9 cellular contexts compared by ENCODE assay signal in the genomic region with DNA sequence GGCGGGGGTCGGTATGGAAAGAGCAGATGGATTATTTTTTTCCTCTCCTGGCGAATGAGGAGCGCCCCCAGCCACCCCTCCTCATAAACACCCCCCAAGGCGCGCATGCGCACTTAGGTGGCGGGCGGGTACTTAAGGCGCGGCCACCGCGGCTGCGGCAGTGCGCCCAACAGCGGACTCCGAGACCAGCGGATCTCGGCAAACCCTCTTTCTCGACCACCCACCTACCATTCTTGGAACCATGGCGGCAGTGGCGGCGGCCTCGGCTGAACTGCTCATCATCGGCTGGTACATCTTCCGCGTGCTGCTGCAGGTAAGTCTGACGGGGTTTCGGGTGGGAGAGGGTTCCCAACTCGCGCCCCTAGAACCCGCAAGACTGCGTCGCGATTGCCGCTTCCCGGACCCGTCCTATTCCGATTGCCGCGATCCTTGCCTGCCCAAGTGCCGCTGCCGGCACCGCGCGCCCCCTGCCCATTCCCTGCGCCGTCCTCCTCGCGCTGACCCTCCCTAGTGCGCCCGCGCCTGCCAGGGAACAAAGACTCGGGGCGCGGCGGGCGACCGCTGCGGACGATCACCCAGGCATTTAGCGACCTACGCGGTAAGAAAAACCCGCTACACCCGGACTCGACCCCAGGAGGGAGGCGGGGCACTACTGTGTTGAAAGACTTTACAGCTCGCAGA. TPM values are rescaled to one million over a fixed set of nuclear protein-coding genes. Genes with fewer than 3 reads are reported as not detected.
DNase-seq lines count a peak whose midpoint lies in the region; ATAC-seq and TF ChIP-seq lines count a peak whose summit lies in the region.
"Had no signal": no experiment of that assay in that cellular context is flagged by ENCODE, and none has a peak within 500 bp of the region (broad histone marks: within the 10 kb centered on the region; RNA-seq: fewer than 3 reads in every experiment).

NNAT (plus strand) TSS at position 160 of the 681 bp plus-strand sequence; CDS start at position 242, 82 bp downstream.

- TF ChIP-seq CTCF in GM10266 (IDR thresholded peaks at IDR 0.05; ENCODE audit: control insufficient read depth, insufficient read depth, low read depth, missing control alignments), result no peak
- TF ChIP-seq CTCF in WTC11 (IDR thresholded peaks at IDR 0.05), result no peak
- no peak for TF ChIP-seq CTCF in fibroblast of mammary gland (conservative IDR thresholded peaks at IDR 0.05; ENCODE audit: control insufficient read depth, insufficient read depth, low read depth, low read length)

- intact Hi-C loops in posterior cingulate gyrus (cut with DNase I), result loop anchor here (5.0 kb wide), 1 partner anchor 114 kb away; no protein-coding TSS in a partner anchor

- POLR2A ChIA-PET in WTC11 (lab: Charles Lee), result interaction anchor here (1.0 kb wide), 1 partner anchor 125 kb away, joined by 4 read pairs; no protein-coding TSS in a partner anchor

- peak within 1 kb of the TSS; percentile 73 for H3K27ac Mint-ChIP-seq in WTC11

- peak; percentile 57 for DNase-seq in GM10266 (ENCODE audit: extremely low spot score)
- peak; percentile 73 for DNase-seq in WTC11 (ENCODE audit: low spot score)
- no peak for DNase-seq in fibroblast of mammary gland (ENCODE audit: low read depth)
- DNase-seq in posterior cingulate gyrus, result peak in 7 of 10 donors; percentile 40 to 94 (median 54)
- DNase-seq in NCI-H446 treated with DMSO at 0.1 percent for 48 hours (lab: John Stamatoyannopoulos, UW), result no peak
- DNase-seq: NCI-H446 had no signal

- H3K36me3 Mint-ChIP-seq in WTC11, result peaks cover 26% of the 10 kb centered on the region

- H3K27me3 Mint-ChIP-seq in WTC11 (ENCODE audit: low read depth), result no peaks in the 10 kb centered on the region; the same call in 1 of the 2 replicates

- H3K9me3 Mint-ChIP-seq in WTC11, result no peaks in the 10 kb centered on the region

- peak within 1 kb of the TSS; percentile 2 for H3K4me3 ChIP-seq in fibroblast of mammary gland (ENCODE audit: control insufficient read depth, low read depth, low read length)

- ATAC-seq in WTC11 (peak; percentile 6), HG03460 (IDR thresholded peaks at IDR 0.05; ENCODE audit: unreplicated experiment) (no peak), HG02884 (IDR thresholded peaks at IDR 0.05; ENCODE audit: unreplicated experiment) (no peak), HG02759 (IDR thresholded peaks at IDR 0.05; ENCODE audit: unreplicated experiment) (no peak)

- H3K4me3 Mint-ChIP-seq in WTC11, result peak within 1 kb of the TSS; percentile 75

- H3K4me1 Mint-ChIP-seq in WTC11, result peaks cover 89% of the 10 kb centered on the region

- CTCF ChIA-PET in WTC11 (lab: Charles Lee), result interaction anchor here (0.6 to 2.0 kb wide), 4 partner anchors 42 to 125 kb away, joined by 3 to 15 read pairs (median 7); no protein-coding TSS in a partner anchor

TF ChIP-seq in WTC11, 78 proteins besides CTCF, POLR2A, EP300 and RAD21 (continues in another document):
- TF ChIP-seq FOXJ3 (CRISPR knock-in tag; IDR thresholded peaks at IDR 0.05; ENCODE audit: borderline replicate concordance), result no peak
- TF ChIP-seq CREM (CRISPR knock-in tag; IDR thresholded peaks at IDR 0.05), result no peak
- TF ChIP-seq OVOL2 (CRISPR knock-in tag; IDR thresholded peaks at IDR 0.05; ENCODE audit: borderline replicate concordance), result no peak
- TF ChIP-seq E2F4 (CRISPR knock-in tag; IDR thresholded peaks at IDR 0.05; ENCODE audit: borderline replicate concordance, low read depth), result 0 out of 2 replicates have a peak, but pooled peaks have one; percentile 25
- TF ChIP-seq NR3C1 (CRISPR knock-in tag; conservative IDR thresholded peaks at IDR 0.05; ENCODE audit: low read depth), result no peak
- no peak for TF ChIP-seq TEAD4 (CRISPR knock-in tag; IDR thresholded peaks at IDR 0.05)
- no peak for TF ChIP-seq USF2 (CRISPR knock-in tag; IDR thresholded peaks at IDR 0.05)
- TF ChIP-seq MLX (CRISPR knock-in tag; IDR thresholded peaks at IDR 0.05), result no peak
- TF ChIP-seq FOXK1 (CRISPR knock-in tag; IDR thresholded peaks at IDR 0.05), result no peak
- no peak for TF ChIP-seq ZNF281 (CRISPR knock-in tag; IDR thresholded peaks at IDR 0.05)
- no peak for TF ChIP-seq GTF2I (CRISPR knock-in tag; conservative IDR thresholded peaks at IDR 0.05)
- no peak for TF ChIP-seq JAZF1 (CRISPR knock-in tag; IDR thresholded peaks at IDR 0.05)
- TF ChIP-seq CBFB (CRISPR knock-in tag; IDR thresholded peaks at IDR 0.05; ENCODE audit: low read depth), result no peak
- TF ChIP-seq, protein P1, sequence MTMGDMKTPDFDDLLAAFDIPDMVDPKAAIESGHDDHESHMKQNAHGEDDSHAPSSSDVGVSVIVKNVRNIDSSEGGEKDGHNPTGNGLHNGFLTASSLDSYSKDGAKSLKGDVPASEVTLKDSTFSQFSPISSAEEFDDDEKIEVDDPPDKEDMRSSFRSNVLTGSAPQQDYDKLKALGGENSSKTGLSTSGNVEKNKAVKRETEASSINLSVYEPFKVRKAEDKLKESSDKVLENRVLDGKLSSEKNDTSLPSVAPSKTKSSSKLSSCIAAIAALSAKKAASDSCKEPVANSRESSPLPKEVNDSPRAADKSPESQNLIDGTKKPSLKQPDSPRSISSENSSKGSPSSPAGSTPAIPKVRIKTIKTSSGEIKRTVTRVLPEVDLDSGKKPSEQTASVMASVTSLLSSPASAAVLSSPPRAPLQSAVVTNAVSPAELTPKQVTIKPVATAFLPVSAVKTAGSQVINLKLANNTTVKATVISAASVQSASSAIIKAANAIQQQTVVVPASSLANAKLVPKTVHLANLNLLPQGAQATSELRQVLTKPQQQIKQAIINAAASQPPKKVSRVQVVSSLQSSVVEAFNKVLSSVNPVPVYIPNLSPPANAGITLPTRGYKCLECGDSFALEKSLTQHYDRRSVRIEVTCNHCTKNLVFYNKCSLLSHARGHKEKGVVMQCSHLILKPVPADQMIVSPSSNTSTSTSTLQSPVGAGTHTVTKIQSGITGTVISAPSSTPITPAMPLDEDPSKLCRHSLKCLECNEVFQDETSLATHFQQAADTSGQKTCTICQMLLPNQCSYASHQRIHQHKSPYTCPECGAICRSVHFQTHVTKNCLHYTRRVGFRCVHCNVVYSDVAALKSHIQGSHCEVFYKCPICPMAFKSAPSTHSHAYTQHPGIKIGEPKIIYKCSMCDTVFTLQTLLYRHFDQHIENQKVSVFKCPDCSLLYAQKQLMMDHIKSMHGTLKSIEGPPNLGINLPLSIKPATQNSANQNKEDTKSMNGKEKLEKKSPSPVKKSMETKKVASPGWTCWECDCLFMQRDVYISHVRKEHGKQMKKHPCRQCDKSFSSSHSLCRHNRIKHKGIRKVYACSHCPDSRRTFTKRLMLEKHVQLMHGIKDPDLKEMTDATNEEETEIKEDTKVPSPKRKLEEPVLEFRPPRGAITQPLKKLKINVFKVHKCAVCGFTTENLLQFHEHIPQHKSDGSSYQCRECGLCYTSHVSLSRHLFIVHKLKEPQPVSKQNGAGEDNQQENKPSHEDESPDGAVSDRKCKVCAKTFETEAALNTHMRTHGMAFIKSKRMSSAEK (CRISPR knock-in tag; IDR thresholded peaks at IDR 0.05; ENCODE audit: borderline replicate concordance), result no peak

RNA-seq across cellular contexts. Expression of gene NNAT, which starts in this region (rescaled TPM):
- total RNA-seq in WTC11 (2021), result 59.8 to 90.0 TPM (median 61.1 TPM) in 3 replicates

Comparison
In these comparisons a context has a peak if more than half of its experiments do, and no peak if none do; other contexts are left out.
1. DNase-seq: peak in GM10266 (single experiment), WTC11 (single experiment) and posterior cingulate gyrus (7 of 10); none in fibroblast of mammary gland (single experiment) and NCI-H446 treated with DMSO at 0.1 percent for 48 hours (single experiment).